Comparison of ENCODE assay signal across 7 cellular contexts in the genomic region with DNA sequence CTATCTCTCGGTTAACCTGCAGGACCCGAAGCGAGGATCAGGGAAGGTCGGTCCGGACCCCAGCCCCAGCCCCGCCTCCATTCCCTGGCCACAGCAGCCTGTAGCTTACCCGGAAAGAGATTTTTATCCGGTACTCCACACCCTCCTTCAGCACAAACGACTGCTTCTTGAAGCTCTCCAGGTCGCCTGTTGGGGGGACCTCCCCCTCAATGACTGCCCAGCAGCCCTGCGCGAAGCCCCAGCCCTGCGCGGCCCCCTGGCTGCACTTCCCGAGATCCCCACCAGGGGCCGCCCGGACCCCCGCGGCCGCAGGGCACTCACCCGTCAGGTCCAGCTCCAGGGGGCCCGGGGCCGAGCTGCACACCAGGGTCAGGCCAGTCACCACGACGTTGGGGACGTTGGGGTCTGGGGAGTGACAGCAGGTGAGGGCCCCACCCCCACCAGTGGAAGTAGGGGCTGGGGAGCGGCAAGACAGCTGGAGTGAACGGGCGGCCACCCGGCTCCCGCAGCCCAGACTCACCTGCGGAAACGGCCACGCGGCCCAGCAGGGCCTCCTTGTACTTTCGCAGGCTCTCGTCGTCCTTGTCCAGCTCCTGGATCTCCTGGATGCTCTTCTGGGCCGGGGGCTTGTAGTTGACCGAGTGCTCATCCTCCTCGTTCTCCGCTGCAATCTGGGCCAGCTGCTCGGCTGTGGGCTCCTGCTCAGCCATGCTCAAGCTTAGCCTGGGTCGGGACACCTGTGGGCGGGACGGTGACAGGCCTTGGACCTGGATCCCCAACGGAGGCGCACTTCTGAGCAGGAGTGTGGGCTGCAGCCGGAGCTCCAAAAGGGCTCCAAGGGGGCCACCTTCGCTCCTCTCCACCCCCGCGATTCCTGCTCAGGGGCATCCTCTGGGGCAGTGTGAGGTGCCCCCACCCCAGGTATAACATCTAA. TPM values are rescaled to one million over a fixed set of nuclear protein-coding genes. Genes with fewer than 3 reads are reported as not detected.
A peak's percentile ranks its signal among the peaks of the same experiment; 100 is the strongest.
DNase-seq lines count a peak whose midpoint lies in the region; ATAC-seq and TF ChIP-seq lines count a peak whose summit lies in the region.

No MANE protein-coding gene starts in this region.

- intact Hi-C loops in mammary epithelial cell (cut with micrococcal nuclease): loop anchor here (2.0 to 10.0 kb wide), 3 partner anchors 47 to 355 kb away; partner anchors contain the start of genes ACTG1, CENPX and LRRC45

- CTCF ChIA-PET in mammary epithelial cell (lab: Charles Lee; ENCODE audit: low non-redundant PET): no interaction called here

- peak overlapping the region; percentile 75 to 93 (median 88) for H3K4me3 ChIP-seq in mammary epithelial cell (replicated peaks in 1 of 3; ENCODE audit: insufficient read depth in 1 of 3, low read depth in 2 of 3, low read length in 3 of 3)

- H3K4me1 Mint-ChIP-seq in stimulated activated effector memory CD8-positive, alpha-beta T cell treated with anti-CD3 and anti-CD28 coated beads, Interleukin-12 subunit alpha, Interleukin-12 subunit beta, amount 100 ng/mL, for 72 hours: peaks cover 57% of the 10 kb centered on the region

- H3K36me3 ChIP-seq in mammary epithelial cell (ENCODE audit: insufficient read depth, low read length): peaks cover 5% of the 10 kb centered on the region

- 32% methylated on average over 11 of the region's 52 CpGs for WGBS in mammary epithelial cell (ENCODE audit: low coverage, missing lambda C conversion rate)

- no peaks in the 10 kb centered on the region for H3K27me3 ChIP-seq in mammary epithelial cell (ENCODE audit: insufficient read depth, low read length)

- peak; percentile 77 for TF ChIP-seq CTCF in GM13977 (IDR thresholded peaks at IDR 0.05; ENCODE audit: extremely low read depth, insufficient read depth, missing control alignments)
- TF ChIP-seq CTCF in mammary epithelial cell (conservative IDR thresholded peaks at IDR 0.05 in 1 of 2, IDR thresholded peaks at IDR 0.05 in 1 of 2; ENCODE audit: extremely low read depth in 1 of 2, insufficient read depth in 1 of 2, low read depth in 1 of 2, low read length in 2 of 2): peak; percentile 44 to 64

- BruUV-seq in mammary epithelial cell (replicated peaks; lab: Mats Ljungman, UMichigan): no TSS peak

- dilution Hi-C loops in mammary epithelial cell (cut with HindIII; ENCODE audit: low sequenced_read_pairs): no loop called here

- no peaks in the 10 kb centered on the region for H3K9me3 ChIP-seq in mammary epithelial cell (replicated peaks; ENCODE audit: insufficient read depth, low read length)

- H3K4me1 ChIP-seq in mammary epithelial cell (ENCODE audit: insufficient read depth, low read length): peaks cover 33% of the 10 kb centered on the region

- peak overlapping the region; percentile 84 for H3K4me3 Mint-ChIP-seq in stimulated activated effector memory CD8-positive, alpha-beta T cell treated with anti-CD3 and anti-CD28 coated beads, Interleukin-12 subunit alpha, Interleukin-12 subunit beta, amount 100 ng/mL, for 72 hours

- H3K4me2 ChIP-seq in mammary epithelial cell (ENCODE audit: insufficient read depth, low read depth, low read length): peak overlapping the region; percentile 98

- peak overlapping the region; percentile 96 for H3K27ac Mint-ChIP-seq in stimulated activated effector memory CD8-positive, alpha-beta T cell treated with anti-CD3 and anti-CD28 coated beads, Interleukin-12 subunit alpha, Interleukin-12 subunit beta, amount 100 ng/mL, for 72 hours

- H4K20me1 ChIP-seq in mammary epithelial cell (ENCODE audit: insufficient read depth, low read length): peaks cover 5% of the 10 kb centered on the region

- H3K9ac ChIP-seq in mammary epithelial cell (ENCODE audit: insufficient read depth, low read length): peak overlapping the region; percentile 78

- peak; percentile 81 for DNase-seq in GM13977 (ENCODE audit: low spot score)
- peak; percentile 50 for DNase-seq in RKO (ENCODE audit: low spot score)
- no peak for DNase-seq in mammary epithelial cell
- DNase-seq in left lobe of liver (ENCODE audit: low spot score): peak; percentile 71
- DNase-seq in stimulated activated effector memory CD8-positive, alpha-beta T cell treated with anti-CD3 and anti-CD28 coated beads, Interleukin-12 subunit alpha, Interleukin-12 subunit beta, amount 100 ng/mL, for 72 hours (ENCODE audit: low spot score in 2 of 2): peak; percentile 60 to 85

- peaks cover 52% of the 10 kb centered on the region for H3K79me2 ChIP-seq in mammary epithelial cell (ENCODE audit: insufficient read depth, low read length)

- ATAC-seq in left lobe of liver: peak; percentile 12
- ATAC-seq in stimulated activated effector memory CD8-positive, alpha-beta T cell treated with anti-CD3 and anti-CD28 coated beads, Interleukin-12 subunit alpha, Interleukin-12 subunit beta, amount 100 ng/mL, for 72 hours: peak; percentile 22
- ATAC-seq in GM18873 (IDR thresholded peaks at IDR 0.05; ENCODE audit: low FRiP score, unreplicated experiment): no peak
- ATAC-seq in GM18517 (IDR thresholded peaks at IDR 0.05; ENCODE audit: unreplicated experiment): no peak

- H2AFZ ChIP-seq in mammary epithelial cell (ENCODE audit: low read depth, low read length): no peak overlapping the region

- H3K27ac ChIP-seq in mammary epithelial cell (ENCODE audit: insufficient read depth, low read depth, low read length): peak overlapping the region; percentile 13

- H3K36me3 Mint-ChIP-seq in stimulated activated effector memory CD8-positive, alpha-beta T cell treated with anti-CD3 and anti-CD28 coated beads, Interleukin-12 subunit alpha, Interleukin-12 subunit beta, amount 100 ng/mL, for 72 hours: peaks cover 86% of the 10 kb centered on the region

- H3K9me3 Mint-ChIP-seq in stimulated activated effector memory CD8-positive, alpha-beta T cell treated with anti-CD3 and anti-CD28 coated beads, Interleukin-12 subunit alpha, Interleukin-12 subunit beta, amount 100 ng/mL, for 72 hours: no peaks in the 10 kb centered on the region

- in situ Hi-C loops in GM13977 (cut with MboI; ENCODE audit: low pct_unique_long_range_greater_than_20kb, low sequenced_read_pairs, unreplicated experiment): no loop called here
- in situ Hi-C loops in mammary epithelial cell (cut with MboI; ENCODE audit: low sequenced_read_pairs in 2 of 2): no loop called here

RNA-seq across cellular contexts. Expression of gene ARHGDIA, which starts 1.6 kb away (rescaled TPM):
- total RNA-seq in mammary epithelial cell: 100 to 1,000 TPM; 115 to 549 TPM
- polyA plus RNA-seq in mammary epithelial cell: 278 TPM
- 106 TPM for polyA minus RNA-seq in mammary epithelial cell
- total RNA-seq in left lobe of liver: 109 TPM

RNA-seq across cellular contexts. Expression of gene P4HB, which starts 9.2 kb away (rescaled TPM):
- total RNA-seq in mammary epithelial cell (100 to 1,000 TPM; 827 to 995 TPM), left lobe of liver (1,392 TPM)
- 57.2 TPM for polyA plus RNA-seq in mammary epithelial cell
- polyA minus RNA-seq in mammary epithelial cell: 772 TPM

RNA-seq across cellular contexts. Expression of gene ALYREF, which starts 21.9 kb away (rescaled TPM):
- total RNA-seq in mammary epithelial cell: 100 to 1,000 TPM in 1 of 2 donors, 10 to 100 TPM in 1; 51.2 to 106 TPM
- polyA plus RNA-seq in mammary epithelial cell: 72.8 TPM
- polyA minus RNA-seq in mammary epithelial cell: 122 TPM
- total RNA-seq in left lobe of liver: 14.5 TPM

RNA-seq across cellular contexts. Expression of gene ANAPC11, which starts 22.0 kb away (rescaled TPM):
- 100 to 1,000 TPM in 1 of 2 donors, 10 to 100 TPM in 1; 65.3 to 112 TPM for total RNA-seq in mammary epithelial cell
- polyA plus RNA-seq in mammary epithelial cell: 285 TPM
- polyA minus RNA-seq in mammary epithelial cell: 68.5 TPM
- total RNA-seq in left lobe of liver: 95.7 TPM

RNA-seq across cellular contexts. Expression of gene NPB, which starts 32.5 kb away (rescaled TPM):
- total RNA-seq in mammary epithelial cell (not detected), left lobe of liver (0.13 TPM)
- polyA plus RNA-seq in mammary epithelial cell: 0.06 TPM
- not detected for polyA minus RNA-seq in mammary epithelial cell

Comparison
In these comparisons a context has a peak if more than half of its experiments do, and no peak if none do; other contexts are left out.
1. ATAC-seq: peak in left lobe of liver (single experiment) and stimulated activated effector memory CD8-positive, alpha-beta T cell treated with anti-CD3 and anti-CD28 coated beads, Interleukin-12 subunit alpha, Interleukin-12 subunit beta, amount 100 ng/mL, for 72 hours (single experiment); none in GM18873 (single experiment) and GM18517 (single experiment).